Comparison of ENCODE assay signal across 1 cellular context in the genomic region with DNA sequence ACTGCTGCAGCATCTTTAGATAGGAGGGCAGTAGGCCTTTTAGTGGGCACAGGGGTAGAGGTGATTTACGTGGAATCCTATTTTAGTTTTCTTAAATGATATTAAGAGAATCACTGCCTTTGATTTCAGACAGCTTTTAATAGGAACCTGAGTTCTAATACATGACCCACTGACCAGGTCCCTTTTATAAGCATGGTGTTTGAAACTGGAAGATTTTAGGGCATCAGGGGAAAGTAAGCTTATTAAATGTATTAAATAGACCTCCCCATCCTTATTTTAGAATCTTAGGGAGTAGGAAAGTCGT.
TF ChIP-seq lines count a peak whose summit lies in the region.

No MANE protein-coding gene starts in this region.

TF ChIP-seq in GM12878, 131 proteins besides CTCF, POLR2A, EP300 and RAD21:
- TF ChIP-seq ASH2L (IDR thresholded peaks at IDR 0.05; ENCODE audit: borderline replicate concordance, low read depth) (no peak), RUNX3 (IDR thresholded peaks at IDR 0.05; ENCODE audit: low read length) (0 out of 2 replicates have a peak, but pooled peaks have one; percentile 3)
TF ChIP-seq in GM12878: peak in this region for 1.
